In the genomic region with DNA sequence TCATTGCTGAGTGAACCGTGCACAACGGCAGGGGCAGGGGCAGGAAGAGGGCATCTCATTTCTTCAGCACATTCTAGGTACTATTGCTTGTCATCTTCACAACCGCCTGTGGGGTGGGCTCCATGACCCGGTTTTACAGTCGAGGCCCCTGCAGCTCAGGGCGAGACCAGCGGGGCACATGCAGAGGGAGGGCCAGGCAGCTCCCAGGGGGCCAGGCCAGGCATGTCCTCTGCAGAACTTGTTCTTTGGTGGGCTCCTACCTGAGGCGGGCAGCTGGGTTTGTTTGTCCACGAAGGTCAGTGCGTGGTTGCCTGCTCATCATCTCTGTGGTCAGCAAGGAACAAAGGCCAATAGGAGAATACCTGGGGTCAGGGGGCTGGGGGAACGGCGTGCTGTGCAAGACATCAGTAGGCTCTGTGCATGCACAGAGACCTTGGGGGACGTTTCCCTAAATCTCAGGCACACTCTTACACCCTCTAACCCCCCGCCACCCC, we compare ENCODE assay signal across 17 cellular contexts.
DNase-seq lines count a peak whose midpoint lies in the region; ATAC-seq and TF ChIP-seq lines count a peak whose summit lies in the region.
"Had no signal": no experiment of that assay in that cellular context is flagged by ENCODE, and none has a peak within 500 bp of the region (broad histone marks: within the 10 kb centered on the region; RNA-seq: fewer than 3 reads in every experiment).

No MANE protein-coding gene starts in this region.

- H2BK120ac ChIP-seq in mesendoderm (ENCODE audit: low read depth, low read length) = no peak overlapping the region

- no peak overlapping the region for H2BK15ac ChIP-seq in mesendoderm (replicated peaks; ENCODE audit: low read depth)

- peaks cover 32% of the 10 kb centered on the region for H3K27me3 ChIP-seq in mesendoderm (ENCODE audit: insufficient read depth, low read length, poor library complexity)

- no peak overlapping the region for H3K4ac ChIP-seq in mesendoderm (ENCODE audit: low read depth, low read length)

- WGBS in mesendoderm (ENCODE audit: extremely low coverage, insufficient coverage, low lambda C conversion rate) = no CpG with 5 or more reads among the region's 14 CpGs

- H3K9ac ChIP-seq in mesendoderm (ENCODE audit: low read length) = no peak overlapping the region

- H3K4me3 Mint-ChIP-seq in stimulated activated naive CD8-positive, alpha-beta T cell treated with anti-CD3 and anti-CD28 coated beads, Interleukin-15, Interleukin-2, amounts not matched to agents 100 ng/mL and 50 ng/mL, for 24 hours = peak overlapping the region; percentile 70
- H3K4me3 Mint-ChIP-seq in stimulated activated naive CD8-positive, alpha-beta T cell treated with anti-CD3 and anti-CD28 coated beads, Interleukin-15, amount 100 ng/mL, for 72 hours = peak overlapping the region in 1 of 2 donors; percentile 87
- H3K4me3 Mint-ChIP-seq in central memory CD8-positive, alpha-beta T cell = peak overlapping the region; percentile 67

- no peak for TF ChIP-seq CTCF in RWPE1 (conservative IDR thresholded peaks at IDR 0.05; ENCODE audit: low read depth)

- H3K56ac ChIP-seq in mesendoderm (ENCODE audit: low read length) = no peak overlapping the region

- peak overlapping the region; percentile 45 for H3K23ac ChIP-seq in mesendoderm (ENCODE audit: low read length)

- no peaks in the 10 kb centered on the region for H3K36me3 ChIP-seq in mesendoderm (ENCODE audit: control insufficient read depth, insufficient read depth, low read length)
- H3K36me3 ChIP-seq: brain microvascular endothelial cell, lower lobe of right lung, upper lobe of left lung had no signal

- no peak overlapping the region for H3K4me2 ChIP-seq in mesendoderm (ENCODE audit: low read length)

- peaks cover 2% of the 10 kb centered on the region for H3K4me1 ChIP-seq in mesendoderm (ENCODE audit: control insufficient read depth, low read depth, low read length)

- H3K4me1 Mint-ChIP-seq in stimulated activated naive CD8-positive, alpha-beta T cell treated with anti-CD3 and anti-CD28 coated beads, Interleukin-15, Interleukin-2, amounts not matched to agents 100 ng/mL and 50 ng/mL, for 24 hours (ENCODE audit: low read depth) = peaks cover 21% of the 10 kb centered on the region
- H3K4me1 Mint-ChIP-seq in stimulated activated naive CD8-positive, alpha-beta T cell treated with anti-CD3 and anti-CD28 coated beads, Interleukin-15, amount 100 ng/mL, for 72 hours = peaks cover 32% of the 10 kb centered on the region
- H3K4me1 Mint-ChIP-seq in central memory CD8-positive, alpha-beta T cell = peaks cover 24% of the 10 kb centered on the region

- no peak overlapping the region for H3K27ac Mint-ChIP-seq in stimulated activated naive CD8-positive, alpha-beta T cell treated with anti-CD3 and anti-CD28 coated beads, Interleukin-15, Interleukin-2, amounts not matched to agents 100 ng/mL and 50 ng/mL, for 24 hours
- no peak overlapping the region for H3K27ac Mint-ChIP-seq in stimulated activated naive CD8-positive, alpha-beta T cell treated with anti-CD3 and anti-CD28 coated beads, Interleukin-15, amount 100 ng/mL, for 72 hours
- H3K27ac Mint-ChIP-seq in central memory CD8-positive, alpha-beta T cell (ENCODE audit: low read depth) = no peak overlapping the region
- H3K27ac Mint-ChIP-seq: activated CD8-positive, alpha-beta T cell treated with anti-CD3 and anti-CD28 coated beads for 36 hours had no signal

- H2AK5ac ChIP-seq in mesendoderm (ENCODE audit: low read length) = no peak overlapping the region

- no peaks in the 10 kb centered on the region for H3K79me2 ChIP-seq in mesendoderm (ENCODE audit: control insufficient read depth, insufficient read depth, low read length)

- POLR2A ChIA-PET in RWPE1 (lab: Yijun Ruan, JAX; ENCODE audit: low non-redundant PET) = no interaction called here

- no peak overlapping the region for H4K5ac ChIP-seq in mesendoderm (ENCODE audit: low read length)

- no peaks in the 10 kb centered on the region for H3K79me1 ChIP-seq in mesendoderm (ENCODE audit: low read length)

- H3K27ac ChIP-seq in mesendoderm (ENCODE audit: low read depth, low read length) (no peak overlapping the region), RWPE1 (no peak overlapping the region)
- H3K27ac ChIP-seq: brain microvascular endothelial cell, lower lobe of right lung, upper lobe of left lung had no signal

- no peak overlapping the region for H2BK5ac ChIP-seq in mesendoderm (ENCODE audit: low read length)

- DNase-seq in stimulated activated naive CD8-positive, alpha-beta T cell treated with anti-CD3 and anti-CD28 coated beads, Interleukin-15, amount 100 ng/mL, for 72 hours = no peak
- DNase-seq in central memory CD8-positive, alpha-beta T cell (ENCODE audit: low spot score in 2 of 2) = no peak
- peak; percentile 4 for DNase-seq in mesendoderm
- no peak for DNase-seq in RWPE1 (ENCODE audit: low spot score)
- DNase-seq in HUDEP-2 (lab: John Stamatoyannopoulos, UW; ENCODE audit: unreplicated experiment in 76 of 76) = no peak
- DNase-seq in cerebellum (ENCODE audit: low spot score) = no peak
- DNase-seq: activated gamma-delta T cell; brain microvascular endothelial cell; GF-D8; hippocampal formation; lower lobe of right lung; stimulated activated naive B cell treated with anti-CD40 and anti-IgM and Interleukin-4, amounts not matched to agents 10 μg/mL and 1 μg/mL and 100 μg/mL, for 72 hours had no signal

- CTCF ChIA-PET in RWPE1 (lab: Yijun Ruan, JAX) = no interaction called here

- no peak overlapping the region for H3K4me3 ChIP-seq in mesendoderm (ENCODE audit: low read length)

- no peaks in the 10 kb centered on the region for H3K9me3 Mint-ChIP-seq in stimulated activated naive CD8-positive, alpha-beta T cell treated with anti-CD3 and anti-CD28 coated beads, Interleukin-15, Interleukin-2, amounts not matched to agents 100 ng/mL and 50 ng/mL, for 24 hours
- H3K9me3 Mint-ChIP-seq in stimulated activated naive CD8-positive, alpha-beta T cell treated with anti-CD3 and anti-CD28 coated beads, Interleukin-15, amount 100 ng/mL, for 72 hours = no peaks in the 10 kb centered on the region
- H3K9me3 Mint-ChIP-seq in central memory CD8-positive, alpha-beta T cell = no peaks in the 10 kb centered on the region
- H3K9me3 Mint-ChIP-seq: activated CD8-positive, alpha-beta T cell treated with anti-CD3 and anti-CD28 coated beads for 36 hours; stimulated activated naive B cell treated with anti-CD40 and anti-IgM and Interleukin-4, amounts not matched to agents 10 μg/mL and 1 μg/mL and 100 μg/mL, for 72 hours had no signal

- no peak for ATAC-seq in stimulated activated naive CD8-positive, alpha-beta T cell treated with anti-CD3 and anti-CD28 coated beads, Interleukin-15, amount 100 ng/mL, for 72 hours
- ATAC-seq in central memory CD8-positive, alpha-beta T cell (replicated peaks; ENCODE audit: extremely low read depth, poor library complexity, severe bottlenecking) = no peak
- ATAC-seq in GM18909 (IDR thresholded peaks at IDR 0.05; ENCODE audit: poor library complexity, unreplicated experiment) = no peak
- ATAC-seq: activated CD8-positive, alpha-beta T cell treated with anti-CD3 and anti-CD28 coated beads for 36 hours; HCT116 had no signal

- H3K18ac ChIP-seq in mesendoderm (ENCODE audit: low read length) = no peak overlapping the region

- no peaks in the 10 kb centered on the region for H3K36me3 Mint-ChIP-seq in stimulated activated naive CD8-positive, alpha-beta T cell treated with anti-CD3 and anti-CD28 coated beads, Interleukin-15, Interleukin-2, amounts not matched to agents 100 ng/mL and 50 ng/mL, for 24 hours (ENCODE audit: low read depth)
- no peaks in the 10 kb centered on the region for H3K36me3 Mint-ChIP-seq in central memory CD8-positive, alpha-beta T cell (ENCODE audit: insufficient read depth)
- H3K36me3 Mint-ChIP-seq: stimulated activated naive B cell treated with anti-CD40 and anti-IgM and Interleukin-4, amounts not matched to agents 10 μg/mL and 1 μg/mL and 100 μg/mL, for 72 hours had no signal

- H3K27me3 Mint-ChIP-seq in stimulated activated naive CD8-positive, alpha-beta T cell treated with anti-CD3 and anti-CD28 coated beads, Interleukin-15, Interleukin-2, amounts not matched to agents 100 ng/mL and 50 ng/mL, for 24 hours = peaks cover 62% of the 10 kb centered on the region
- peaks cover 75% of the 10 kb centered on the region for H3K27me3 Mint-ChIP-seq in stimulated activated naive CD8-positive, alpha-beta T cell treated with anti-CD3 and anti-CD28 coated beads, Interleukin-15, amount 100 ng/mL, for 72 hours
- H3K27me3 Mint-ChIP-seq in central memory CD8-positive, alpha-beta T cell = peaks cover 90% of the 10 kb centered on the region

- no peak overlapping the region for H4K8ac ChIP-seq in mesendoderm (ENCODE audit: low read depth, low read length)
